12 cellular contexts compared by ENCODE assay signal in the genomic region with DNA sequence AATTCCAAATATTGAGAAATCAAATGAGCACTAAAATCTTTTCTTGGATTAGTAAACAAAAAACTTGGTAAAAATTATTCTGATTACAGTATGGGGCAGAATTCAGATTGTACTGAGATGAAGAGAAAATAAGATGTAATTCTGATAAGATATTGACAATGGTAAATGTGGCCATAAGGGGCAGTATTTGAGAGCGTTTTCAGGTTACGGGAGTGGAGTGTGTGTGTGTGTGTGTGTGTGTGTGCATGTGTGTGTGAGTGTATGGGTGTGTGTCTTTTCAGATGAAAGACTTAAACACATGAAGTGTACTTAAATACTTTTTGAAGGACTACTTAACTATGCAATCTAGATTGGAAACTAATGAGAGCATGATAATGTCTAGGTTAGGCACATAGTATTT.
DNase-seq lines count a peak whose midpoint lies in the region; ATAC-seq, FAIRE-seq and TF ChIP-seq lines count a peak whose summit lies in the region.
"Had no signal": no experiment of that assay in that cellular context is flagged by ENCODE, and none has a peak within 500 bp of the region (broad histone marks: within the 10 kb centered on the region; RNA-seq: fewer than 3 reads in every experiment).

No MANE protein-coding gene starts in this region.

- H3K27me3 ChIP-seq in bronchial epithelial cell (ENCODE audit: control insufficient read depth, insufficient read depth, low read length) (no peaks in the 10 kb centered on the region), osteoblast (ENCODE audit: insufficient read depth, low read length) (no peaks in the 10 kb centered on the region)
- H3K27me3 ChIP-seq: BLaER1 treated with 17β-estradiol and CSF1 and Interleukin-3, amounts not matched to agents 10 nM and 100 nM had no signal

- DNase-seq in activated CD4-positive, alpha-beta T cell treated with anti-CD3 and anti-CD28 coated beads for 48 hours = peak; percentile 17
- DNase-seq in activated CD4-positive, alpha-beta T cell treated with anti-CD3 and anti-CD28 coated beads, Interleukin-2, amount 50 U/mL, for 1 hour = no peak
- DNase-seq in KBM-7 (peak; percentile 25), bronchial epithelial cell (ENCODE audit: low read depth) (peak; percentile 22), osteoblast (ENCODE audit: insufficient read length, low spot score, missing footprints) (no peak), NCI-H345 (lab: John Stamatoyannopoulos, UW) (no peak)
- DNase-seq in effector CD8-positive, alpha-beta T cell (lab: John Stamatoyannopoulos, UW) = no peak
- DNase-seq: activated T-cell treated with anti-CD3 and anti-CD28 coated beads, Interleukin-2, amount 50 U/mL, for 24 hours; H7 had no signal

- no peak for FAIRE-seq in bronchial epithelial cell (lab: Jason Lieb, UNC)

- no peak overlapping the region for H3K4me3 ChIP-seq in bronchial epithelial cell (ENCODE audit: low read depth, low read length)
- H3K4me3 ChIP-seq in osteoblast (ENCODE audit: insufficient read depth, low read length) = no peak overlapping the region
- H3K4me3 ChIP-seq: BLaER1 treated with 17β-estradiol and CSF1 and Interleukin-3, amounts not matched to agents 10 nM and 100 nM; coronary artery had no signal

- no peaks in the 10 kb centered on the region for H3K4me1 ChIP-seq in osteoblast (ENCODE audit: insufficient read depth, low read length)

- H4K20me1 ChIP-seq in osteoblast (ENCODE audit: insufficient read depth, low read length) = no peaks in the 10 kb centered on the region
- H4K20me1 ChIP-seq: BLaER1 treated with 17β-estradiol and CSF1 and Interleukin-3, amounts not matched to agents 10 nM and 100 nM had no signal

- in situ Hi-C loops in KBM-7 (cut with MboI; ENCODE audit: low pct_unique_long_range_greater_than_20kb, low sequenced_read_pairs) = no loop called here

- H3K27ac ChIP-seq in osteoblast (ENCODE audit: low read depth, low read length) = no peak overlapping the region
- H3K27ac ChIP-seq: BLaER1 treated with 17β-estradiol and CSF1 and Interleukin-3, amounts not matched to agents 10 nM and 100 nM; coronary artery had no signal

- no peaks in the 10 kb centered on the region for H3K36me3 ChIP-seq in bronchial epithelial cell (ENCODE audit: control insufficient read depth, insufficient read depth, low read length)
- H3K36me3 ChIP-seq in osteoblast (ENCODE audit: insufficient read depth, low read length) = no peaks in the 10 kb centered on the region
- H3K36me3 ChIP-seq: BLaER1 treated with 17β-estradiol and CSF1 and Interleukin-3, amounts not matched to agents 10 nM and 100 nM had no signal

- no peaks in the 10 kb centered on the region for H3K9me3 ChIP-seq in osteoblast (ENCODE audit: low read depth, low read length)
- H3K9me3 ChIP-seq: BLaER1 treated with 17β-estradiol and CSF1 and Interleukin-3, amounts not matched to agents 10 nM and 100 nM had no signal

- ATAC-seq in GM18517 (IDR thresholded peaks at IDR 0.05; ENCODE audit: unreplicated experiment) = no peak

- no peak overlapping the region for H3K4me2 ChIP-seq in osteoblast (ENCODE audit: insufficient read depth, low read length)

- H2AFZ ChIP-seq in osteoblast (ENCODE audit: low read length) = no peak overlapping the region

- peak; percentile 26 for TF ChIP-seq CTCF in bronchial epithelial cell (IDR thresholded peaks at IDR 0.05; ENCODE audit: insufficient read depth, low read length, severe bottlenecking)
- TF ChIP-seq CTCF in osteoblast (IDR thresholded peaks at IDR 0.05; ENCODE audit: extremely low read depth, low read depth, low read length) = peak; percentile 26

- H3K79me2 ChIP-seq in osteoblast (ENCODE audit: insufficient read depth, low read length) = no peaks in the 10 kb centered on the region

Comparison
In these comparisons a context has a peak if more than half of its experiments do, and no peak if none do; other contexts are left out.
1. DNase-seq: peak in activated CD4-positive, alpha-beta T cell treated with anti-CD3 and anti-CD28 coated beads for 48 hours (single experiment), KBM-7 (single experiment) and bronchial epithelial cell (single experiment); none in activated CD4-positive, alpha-beta T cell treated with anti-CD3 and anti-CD28 coated beads, Interleukin-2, amount 50 U/mL, for 1 hour (single experiment), osteoblast (single experiment), NCI-H345 (single experiment) and effector CD8-positive, alpha-beta T cell (single experiment).